8 cellular contexts compared by ENCODE assay signal in the genomic region with DNA sequence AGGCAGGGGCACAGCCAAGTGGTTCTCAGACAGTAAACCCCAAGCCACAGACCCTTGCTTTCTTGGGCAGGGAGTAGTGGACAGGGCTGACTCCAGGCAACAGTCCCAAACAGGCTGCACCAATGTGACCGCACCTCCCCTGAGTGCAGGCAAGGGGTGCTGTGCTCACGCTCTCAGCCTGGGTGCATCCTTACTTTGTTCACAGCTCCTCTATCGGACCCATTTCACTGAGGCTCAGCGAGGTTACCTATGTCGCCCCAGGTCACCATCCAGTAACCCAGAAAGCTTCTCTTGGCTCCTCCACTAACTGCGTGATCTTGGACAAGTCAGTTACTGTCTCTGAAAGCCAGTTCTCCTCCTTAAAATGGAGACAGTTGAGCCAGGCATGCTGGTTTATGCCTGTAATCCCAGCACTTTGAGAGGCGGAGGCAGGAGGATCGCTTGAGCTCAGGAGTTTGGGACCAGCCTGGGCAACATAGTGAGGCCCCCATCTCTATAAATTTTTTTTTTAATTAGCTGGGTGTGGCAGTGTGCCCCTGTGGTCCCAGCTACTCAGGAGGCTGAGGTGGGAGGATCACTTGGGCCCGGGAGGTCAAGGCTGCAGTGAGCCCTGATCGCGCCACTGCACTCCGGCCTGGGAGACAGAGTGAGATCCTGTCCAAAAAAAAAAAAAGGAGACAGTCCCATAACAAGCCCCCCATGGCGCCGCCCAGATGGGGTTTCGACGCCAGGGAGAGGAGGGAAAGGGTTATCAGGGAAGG. TPM values are rescaled to one million over a fixed set of nuclear protein-coding genes. Genes with fewer than 3 reads are reported as not detected.
DNase-seq lines count a peak whose midpoint lies in the region; ATAC-seq and TF ChIP-seq lines count a peak whose summit lies in the region.

No MANE protein-coding gene starts in this region.

- TF ChIP-seq CTCF in ascending aorta (IDR thresholded peaks at IDR 0.05) (no peak), right lobe of liver (IDR thresholded peaks at IDR 0.05) (no peak), transverse colon (IDR thresholded peaks at IDR 0.05) (no peak)

- no peaks in the 10 kb centered on the region for H3K27me3 Mint-ChIP-seq in activated T-cell treated with anti-CD3 and anti-CD28 coated beads, Interleukin-2, amount 50 U/mL, for 4 hours (ENCODE audit: low read depth)

- ATAC-seq in activated T-cell treated with anti-CD3 and anti-CD28 coated beads, Interleukin-2, amount 50 U/mL, for 4 hours, result no peak
- ATAC-seq in right lobe of liver (no peak), HG03521 (IDR thresholded peaks at IDR 0.05; ENCODE audit: unreplicated experiment) (no peak)

- WGBS in right lobe of liver (ENCODE audit: insufficient coverage, low coverage, low lambda C conversion rate, missing lambda C conversion rate), result 44% methylated on average over 7 of the region's 16 CpGs
- WGBS in transverse colon (ENCODE audit: low coverage in 1 of 2), 2 donors, result 55% methylated on average over 16 of the region's 16 CpGs; no CpG with 5 or more reads in 1 of the 2 donors

- H3K36me3 Mint-ChIP-seq in activated T-cell treated with anti-CD3 and anti-CD28 coated beads, Interleukin-2, amount 50 U/mL, for 4 hours (ENCODE audit: insufficient read depth), result peaks cover 6% of the 10 kb centered on the region

- H3K27ac ChIP-seq in ascending aorta, result peak overlapping the region; percentile 49 to 59
- H3K27ac ChIP-seq in right lobe of liver, result peak overlapping the region in 1 of 3 donors; percentile 29
- H3K27ac ChIP-seq in transverse colon, result peak overlapping the region; percentile 62 to 83 (median 70)

- in situ Hi-C loops in transverse colon (cut with MboI; ENCODE audit: low pct_ligation_motif_present in 1 of 4, low pct_unique_long_range_greater_than_20kb in 1 of 4, low sequenced_read_pairs in 3 of 4), result loop anchor here in 1 of 4 donors (25.0 kb wide), 1 partner anchor 312 kb away; a partner anchor contains a TSS

- H3K27me3 ChIP-seq in ascending aorta (no peaks in the 10 kb centered on the region), right lobe of liver (no peaks in the 10 kb centered on the region), transverse colon (no peaks in the 10 kb centered on the region)

- TF ChIP-seq POLR2A in right lobe of liver (IDR thresholded peaks at IDR 0.05) (no peak), transverse colon (IDR thresholded peaks at IDR 0.05) (no peak)

- H3K36me3 ChIP-seq in ascending aorta, result peaks cover 6 to 15% of the 10 kb centered on the region in 2 donors
- H3K36me3 ChIP-seq in right lobe of liver, result peaks cover 0 to 7% (median 0%) of the 10 kb centered on the region in 4 donors
- H3K36me3 ChIP-seq in transverse colon, result peaks cover 0 to 4% (median 0%) of the 10 kb centered on the region in 4 donors

- no peaks in the 10 kb centered on the region for H3K9me3 Mint-ChIP-seq in activated T-cell treated with anti-CD3 and anti-CD28 coated beads, Interleukin-2, amount 50 U/mL, for 4 hours

- H3K4me3 Mint-ChIP-seq in activated T-cell treated with anti-CD3 and anti-CD28 coated beads, Interleukin-2, amount 50 U/mL, for 4 hours, result peak overlapping the region; percentile 85

- H3K9me3 ChIP-seq in ascending aorta (no peaks in the 10 kb centered on the region), right lobe of liver (no peaks in the 10 kb centered on the region), transverse colon (no peaks in the 10 kb centered on the region)

- H3K4me1 Mint-ChIP-seq in activated T-cell treated with anti-CD3 and anti-CD28 coated beads, Interleukin-2, amount 50 U/mL, for 4 hours (ENCODE audit: low read depth), result peaks cover 8% of the 10 kb centered on the region

- peaks cover 7 to 13% of the 10 kb centered on the region in 2 donors for H3K4me1 ChIP-seq in ascending aorta
- peaks cover 0 to 20% (median 10%) of the 10 kb centered on the region in 4 donors for H3K4me1 ChIP-seq in right lobe of liver
- peaks cover 5 to 16% (median 14%) of the 10 kb centered on the region in 4 donors for H3K4me1 ChIP-seq in transverse colon

- DNase-seq in activated T-cell treated with anti-CD3 and anti-CD28 coated beads, Interleukin-2, amount 50 U/mL, for 4 hours, result no peak
- DNase-seq in activated T-cell treated with anti-CD3 and anti-CD28 coated beads for 4 hours, result no peak
- no peak for DNase-seq in ascending aorta (ENCODE audit: low spot score in 2 of 2)
- DNase-seq in right lobe of liver, result no peak
- no peak for DNase-seq in transverse colon
- no peak for DNase-seq in SK-N-DZ (ENCODE audit: low spot score)
- no peak for DNase-seq in NAMALWA (ENCODE audit: low spot score)

- TF ChIP-seq EP300 in transverse colon (IDR thresholded peaks at IDR 0.05; ENCODE audit: low read depth), result no peak

- peak overlapping the region; percentile 75 to 93 for H3K4me3 ChIP-seq in ascending aorta
- H3K4me3 ChIP-seq in right lobe of liver, result peak overlapping the region; percentile 71 to 97 (median 94)
- H3K4me3 ChIP-seq in transverse colon, result peak overlapping the region; percentile 69 to 86 (median 82)

- intact Hi-C loops in ascending aorta (cut with DNase I) (loop anchor here (2.0 to 10.0 kb wide), 6 partner anchors 67 to 531 kb away; a partner anchor contains a TSS), right lobe of liver (cut with DNase I) (no loop called here), transverse colon (cut with DNase I; ENCODE audit: low total_unique reads) (no loop called here)

RNA-seq across cellular contexts. Expression of a gene that starts 0.8 kb away (rescaled TPM):
- total RNA-seq in activated T-cell treated with anti-CD3 and anti-CD28 coated beads, Interleukin-2, amount 50 U/mL, for 4 hours, result 10 to 100 TPM; 11.9 to 13.4 (median 12.7) TPM
- total RNA-seq in ascending aorta (47.8 TPM), right lobe of liver (10 to 100 TPM; 22.3 to 34.1 (median 27.5) TPM), transverse colon (10 to 100 TPM; 17.5 to 55.9 (median 27.6) TPM)
- polyA plus RNA-seq in SK-N-DZ (2014; cell fraction: cytosol; rRNA removed), result 2.0 and 2.4 TPM in 2 replicates
- polyA plus RNA-seq in SK-N-DZ (2014; cell fraction: nucleus; rRNA removed), result 3.8 TPM in 2 replicates
